In the genomic region with DNA sequence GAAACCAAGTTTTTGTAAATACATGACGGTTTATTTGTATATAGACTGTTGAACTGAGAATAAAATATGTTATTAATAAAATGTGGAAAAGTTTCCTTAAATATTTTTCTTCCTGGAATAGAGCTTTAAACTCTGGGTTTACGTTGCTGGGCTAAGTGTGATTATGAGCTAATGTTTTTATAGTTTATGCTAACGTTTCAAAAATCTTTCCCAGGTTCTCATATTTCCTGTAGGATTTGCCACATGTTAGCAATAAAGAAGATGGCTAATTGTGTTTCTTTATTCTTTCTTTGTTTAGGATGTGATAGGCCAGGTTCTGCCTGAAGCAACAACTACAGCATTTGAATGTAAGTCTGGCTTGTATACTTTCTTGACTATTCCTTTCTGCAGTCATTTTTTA, we compare ENCODE assay signal across 19 cellular contexts. TPM values are rescaled to one million over a fixed set of nuclear protein-coding genes. Genes with fewer than 3 reads are reported as not detected.
DNase-seq lines count a peak whose midpoint lies in the region; ATAC-seq, FAIRE-seq and TF ChIP-seq lines count a peak whose summit lies in the region.
"Had no signal": no experiment of that assay in that cellular context is flagged by ENCODE, and none has a peak within 500 bp of the region (broad histone marks: within the 10 kb centered on the region; RNA-seq: fewer than 3 reads in every experiment).

No MANE protein-coding gene starts in this region.

- no peak overlapping the region for H2AK9ac ChIP-seq in IMR-90 (replicated peaks; ENCODE audit: low read depth, low read length, poor library complexity)

- DNase-seq in IMR-90 (peak; percentile 9), SK-N-MC (ENCODE audit: low read depth, low spot score) (no peak), hepatocyte (ENCODE audit: low spot score) (no peak), neural progenitor cell (ENCODE audit: low spot score) (no peak), T1000 (lab: John Stamatoyannopoulos, UW) (no peak), NAMALWA (ENCODE audit: low spot score) (no peak), RCC 7860 (ENCODE audit: low spot score) (no peak)
- DNase-seq in stimulated activated CD4-positive, alpha-beta T cell treated with anti-CD3 and anti-CD28 coated beads, Interleukin-4, amount 100 ng/mL, for 1 hour: no peak
- DNase-seq: ACHN, AML-193, DMS 273 treated with DMSO at 0.1 percent for 48 hours, NCI-H1417 treated with DMSO at 0.1 percent for 48 hours, NCI-H1930, NCI-H2171 treated with DMSO at 0.1 percent for 48 hours, NCI-H510A, Right ventricle myocardium superior had no signal

- no peaks in the 10 kb centered on the region for H3K27me3 Mint-ChIP-seq in neural progenitor cell (ENCODE audit: insufficient read depth, low read depth)

- no peak overlapping the region for H3K23ac ChIP-seq in IMR-90 (ENCODE audit: low read depth, low read length)

- H4K20me1 ChIP-seq in IMR-90 (ENCODE audit: insufficient read depth, low read length) (peaks cover 7% of the 10 kb centered on the region; the same call in 1 of the 2 replicates), hepatocyte (ENCODE audit: insufficient read depth, poor library complexity, severe bottlenecking) (no peaks in the 10 kb centered on the region), neural progenitor cell (ENCODE audit: low read depth) (peaks cover 5% of the 10 kb centered on the region)

- H2BK120ac ChIP-seq in IMR-90 (ENCODE audit: low read depth, low read length): no peak overlapping the region

- H4K5ac ChIP-seq in IMR-90 (ENCODE audit: low read depth, low read length): no peak overlapping the region

- no peak for TF ChIP-seq POLR2A in IMR-90 (IDR thresholded peaks at IDR 0.05; ENCODE audit: low read depth, low read length)

- H3K4me3 Mint-ChIP-seq in neural progenitor cell: no peak overlapping the region
- H3K4me3 Mint-ChIP-seq: CD14-positive monocyte had no signal

- H3K36me3 ChIP-seq in IMR-90 (ENCODE audit: control insufficient read depth, insufficient read depth, low read length) (peaks cover 16% of the 10 kb centered on the region), SK-N-MC (ENCODE audit: insufficient read depth, low read length) (peaks cover 29% of the 10 kb centered on the region), hepatocyte (replicated peaks; ENCODE audit: insufficient read depth, low read depth) (no peaks in the 10 kb centered on the region), neural progenitor cell (peaks cover 4% of the 10 kb centered on the region)

- POLR2A ChIA-PET in IMR-90 (lab: Charles Lee; ENCODE audit: unreplicated experiment): no interaction called here

- H2AFZ ChIP-seq in IMR-90 (replicated peaks; ENCODE audit: low read length, poor library complexity): no peak overlapping the region
- no peak overlapping the region for H2AFZ ChIP-seq in hepatocyte
- no peak overlapping the region for H2AFZ ChIP-seq in neural progenitor cell (replicated peaks)

- H3K27ac ChIP-seq in IMR-90 (ENCODE audit: insufficient read depth, low read length) (no peak overlapping the region), SK-N-MC (peak overlapping the region; percentile 84), hepatocyte (peak overlapping the region; percentile 46), neural progenitor cell (no peak overlapping the region)

- dilution Hi-C loops in IMR-90 (cut with HindIII; ENCODE audit: low sequenced_read_pairs, unreplicated experiment): no loop called here

- CTCF ChIA-PET in IMR-90 (lab: Yijun Ruan, JAX): no interaction called here

- no peak for FAIRE-seq in RCC 7860 (lab: Jason Lieb, UNC)
- FAIRE-seq: H54 had no signal

- WGBS in IMR-90 (ENCODE audit: extremely low coverage in 2 of 2, insufficient read length in 1 of 2), 2 experiments: no CpG with 5 or more reads among the region's 3 CpGs
- WGBS in hepatocyte (ENCODE audit: low lambda C conversion rate, missing lambda C conversion rate): 46% methylated on average over 3 of the region's 3 CpGs

- H3K4me3 ChIP-seq in IMR-90 (ENCODE audit: insufficient read depth, low read depth, low read length): no peak overlapping the region
- H3K4me3 ChIP-seq in SK-N-MC: peak overlapping the region; percentile 72
- no peak overlapping the region for H3K4me3 ChIP-seq in hepatocyte
- H3K4me3 ChIP-seq in neural progenitor cell: no peak overlapping the region

- no peaks in the 10 kb centered on the region for H3K9me3 Mint-ChIP-seq in neural progenitor cell
- H3K9me3 Mint-ChIP-seq: CD14-positive monocyte had no signal

- H3K79me2 ChIP-seq in hepatocyte (peaks cover 8% of the 10 kb centered on the region), neural progenitor cell (ENCODE audit: low read depth) (peaks cover 29% of the 10 kb centered on the region)

- no peak overlapping the region for H2BK15ac ChIP-seq in IMR-90 (ENCODE audit: low read depth, low read length)

- H3K14ac ChIP-seq in IMR-90 (replicated peaks; ENCODE audit: low read depth, low read length): no peak overlapping the region

- in situ Hi-C loops in IMR-90 (cut with MboI; ENCODE audit: low sequenced_read_pairs): no loop called here

- ATAC-seq in IMR-90 (ENCODE audit: low read depth): no peak
- ATAC-seq: Panc1 had no signal

- no peak overlapping the region for H3K18ac ChIP-seq in IMR-90 (ENCODE audit: low read depth, low read length)

- intact Hi-C loops in IMR-90 (cut with micrococcal nuclease): no loop called here

- H3K9me3 ChIP-seq in IMR-90 (ENCODE audit: control insufficient read depth, insufficient read depth, low read length) (no peaks in the 10 kb centered on the region), SK-N-MC (ENCODE audit: low read depth, low read length) (no peaks in the 10 kb centered on the region), hepatocyte (ENCODE audit: low read depth) (no peaks in the 10 kb centered on the region), neural progenitor cell (ENCODE audit: low read depth) (no peaks in the 10 kb centered on the region)

- no TSS peak for BruUV-seq in IMR-90 (replicated peaks; lab: Mats Ljungman, UMichigan)

- no peaks in the 10 kb centered on the region for H3K9me2 ChIP-seq in hepatocyte (replicated peaks; ENCODE audit: insufficient read depth)

- H2BK20ac ChIP-seq in IMR-90 (ENCODE audit: low read depth, low read length): no peak overlapping the region

- no peak overlapping the region for H3K56ac ChIP-seq in IMR-90 (ENCODE audit: extremely low read depth, insufficient read depth, low read length)

- TF ChIP-seq CTCF in IMR-90 (conservative IDR thresholded peaks at IDR 0.05; ENCODE audit: low read depth, low read length) (no peak), hepatocyte (IDR thresholded peaks at IDR 0.05; ENCODE audit: poor library complexity) (no peak), neural progenitor cell (IDR thresholded peaks at IDR 0.05) (no peak)

- H2BK5ac ChIP-seq in IMR-90 (ENCODE audit: low read depth, low read length, poor library complexity, severe bottlenecking): no peak overlapping the region

- H3K4me1 ChIP-seq in IMR-90 (ENCODE audit: control insufficient read depth, insufficient read depth, low read length) (peaks cover 5% of the 10 kb centered on the region), hepatocyte (ENCODE audit: insufficient read depth) (peaks cover 18% of the 10 kb centered on the region), neural progenitor cell (peaks cover 33% of the 10 kb centered on the region)

- H3K36me3 Mint-ChIP-seq in neural progenitor cell: peaks cover 7% of the 10 kb centered on the region

- no peak overlapping the region for H3K9ac ChIP-seq in IMR-90 (ENCODE audit: low read depth, low read length)
- peak overlapping the region; percentile 27 for H3K9ac ChIP-seq in SK-N-MC (ENCODE audit: insufficient read length)
- H3K9ac ChIP-seq in neural progenitor cell: no peak overlapping the region

- H3K9me1 ChIP-seq in IMR-90 (ENCODE audit: insufficient read depth, low read length): peaks cover 3% of the 10 kb centered on the region; the same call in 1 of the 2 replicates

- no peak overlapping the region for H3K4ac ChIP-seq in IMR-90 (ENCODE audit: low read depth, low read length)

- peaks cover 3 to 11% of the 10 kb centered on the region in 2 experiments; a peak in 3 of 4 replicates for H3K79me1 ChIP-seq in IMR-90 (ENCODE audit: low read depth in 1 of 2, low read length in 2 of 2)

- TF ChIP-seq RAD21 in IMR-90 (IDR thresholded peaks at IDR 0.05; ENCODE audit: low read length): no peak

- no peak overlapping the region for H4K91ac ChIP-seq in IMR-90 (ENCODE audit: insufficient read depth, low read depth, low read length)

- H3K4me2 ChIP-seq in IMR-90 (ENCODE audit: low read depth, low read length) (no peak overlapping the region), hepatocyte (peak overlapping the region; percentile 38), neural progenitor cell (peak overlapping the region; percentile 72)

- peak overlapping the region; percentile 46 for H3K27ac Mint-ChIP-seq in neural progenitor cell

- no peak overlapping the region for H2AK5ac ChIP-seq in IMR-90 (ENCODE audit: low read depth, low read length)

- no peak overlapping the region for H4K8ac ChIP-seq in IMR-90 (ENCODE audit: low read depth in 2 of 2, low read length in 2 of 2)

- peaks cover 24% of the 10 kb centered on the region for H3F3A ChIP-seq in neural progenitor cell (ENCODE audit: low read depth)

- H3K27me3 ChIP-seq in IMR-90 (ENCODE audit: control insufficient read depth, insufficient read depth, low read length): no peaks in the 10 kb centered on the region
- no peaks in the 10 kb centered on the region for H3K27me3 ChIP-seq in hepatocyte
- no peaks in the 10 kb centered on the region for H3K27me3 ChIP-seq in neural progenitor cell

- H3K4me1 Mint-ChIP-seq in neural progenitor cell: peaks cover 37% of the 10 kb centered on the region

TF ChIP-seq in IMR-90, 13 proteins besides CTCF, POLR2A, EP300 and RAD21:
- TF ChIP-seq MAFK (IDR thresholded peaks at IDR 0.05; ENCODE audit: low read depth, low read length) (peak; percentile 7; the same call in 1 of the 2 replicates), RCOR1 (IDR thresholded peaks at IDR 0.05; ENCODE audit: insufficient replicate concordance, low read length) (no peak)

RNA-seq across cellular contexts. Expression of a gene that starts 7.2 kb away (rescaled TPM):
- total RNA-seq in IMR-90 (2012; rRNA removed) (1.6 and 2.8 TPM in 2 replicates), hepatocyte (7.2 and 13.7 TPM in 2 replicates), neural progenitor cell (ENCODE audit: low replicate concordance) (11.1 and 17.2 TPM in 2 replicates)
- polyA plus RNA-seq in IMR-90 (2012; rRNA removed) (4.6 and 6.1 TPM in 2 replicates), hepatocyte (12.4 and 14.2 TPM in 2 replicates)
- polyA plus RNA-seq in IMR-90 (2012; cell fraction: cytosol; rRNA removed): 4.6 and 5.5 TPM in 2 replicates
- 4.4 and 6.1 TPM in 2 replicates for polyA plus RNA-seq in IMR-90 (2012; cell fraction: nucleus; rRNA removed; ENCODE audit: low replicate concordance)

RNA-seq across cellular contexts. Expression of a gene that starts 28.8 kb away (rescaled TPM):
- total RNA-seq in IMR-90 (2012; rRNA removed) (1.4 and 1.7 TPM in 2 replicates), hepatocyte (4.1 and 7.6 TPM in 2 replicates), neural progenitor cell (ENCODE audit: low replicate concordance) (3.5 and 4.1 TPM in 2 replicates)
- polyA plus RNA-seq in IMR-90 (2012; rRNA removed) (2.5 TPM in 2 replicates), hepatocyte (8.4 and 10.6 TPM in 2 replicates)
- polyA plus RNA-seq in IMR-90 (2012; cell fraction: cytosol; rRNA removed): 1.4 and 3.2 TPM in 2 replicates
- 1.8 and 1.9 TPM in 2 replicates for polyA plus RNA-seq in IMR-90 (2012; cell fraction: nucleus; rRNA removed; ENCODE audit: low replicate concordance)

Comparison
In these comparisons a context has a peak if more than half of its experiments do, and no peak if none do; other contexts are left out.
1. H3K27ac ChIP-seq: peak in SK-N-MC (single experiment) and hepatocyte (single experiment); none in IMR-90 (single experiment) and neural progenitor cell (single experiment).